8 cellular contexts compared by ENCODE assay signal in genomic region chr1:28887835-28888682, GRCh38. TPM values are rescaled to one million over a fixed set of nuclear protein-coding genes. Genes with fewer than 3 reads are reported as not detected.
DNase-seq lines count a peak whose midpoint lies in the region; ATAC-seq and TF ChIP-seq lines count a peak whose summit lies in the region.

No MANE protein-coding gene starts in this region.

- H3F3A ChIP-seq in MM.1S (ENCODE audit: insufficient read depth, low read length) = no peaks in the 10 kb centered on the region; the same call in 1 of the 2 replicates

- peak overlapping the region; percentile 97 for H3K9ac ChIP-seq in MM.1S (ENCODE audit: low read length)

- H2AFZ ChIP-seq in MM.1S (ENCODE audit: low read length) = peak overlapping the region; percentile 96

- no peaks in the 10 kb centered on the region for H3K9me3 Mint-ChIP-seq in memory B cell

- H3K4me1 ChIP-seq in MM.1S (ENCODE audit: low read length) (peaks cover 27% of the 10 kb centered on the region), aorta (ENCODE audit: control insufficient read depth in 1 of 2, insufficient read depth in 2 of 2, low read length in 2 of 2) (peaks cover 0 to 2% of the 10 kb centered on the region in 2 donors)

- H3K27me3 Mint-ChIP-seq in memory B cell = no peaks in the 10 kb centered on the region

- peaks cover 1% of the 10 kb centered on the region for H3K36me3 Mint-ChIP-seq in memory B cell

- H3K27me3 ChIP-seq in MM.1S (replicated peaks; ENCODE audit: insufficient read depth, low read length) (no peaks in the 10 kb centered on the region), aorta (ENCODE audit: control insufficient read depth in 1 of 2, insufficient read depth in 2 of 2, low read length in 1 of 2) (no peaks in the 10 kb centered on the region)

- 28 to 29% methylated on average over 24 of the region's 24 CpGs for WGBS in aorta, 2 donors

- H3K36me3 ChIP-seq in MM.1S (replicated peaks; ENCODE audit: insufficient read depth, low read length) (no peaks in the 10 kb centered on the region), aorta (ENCODE audit: control insufficient read depth in 1 of 2, insufficient read depth in 2 of 2, low read length in 1 of 2) (no peaks in the 10 kb centered on the region)

- H3K79me2 ChIP-seq in MM.1S (ENCODE audit: low read length) = peaks cover 36% of the 10 kb centered on the region

- no peaks in the 10 kb centered on the region for H4K20me1 ChIP-seq in MM.1S (ENCODE audit: insufficient read depth, low read length)

- H3K4me3 ChIP-seq in MM.1S (ENCODE audit: low read length) (peak overlapping the region; percentile 99), aorta (ENCODE audit: low read length in 2 of 2) (peak overlapping the region; percentile 88 to 93)

- TF ChIP-seq CTCF in MM.1S (IDR thresholded peaks at IDR 0.05; ENCODE audit: low read length) = no peak

- peak; percentile 44 for DNase-seq in COLO668 (lab: John Stamatoyannopoulos, UW; ENCODE audit: unreplicated experiment)
- DNase-seq in MM.1S = no peak
- peak; percentile 47 for DNase-seq in cerebellar cortex (ENCODE audit: low spot score)
- no peak for DNase-seq in memory B cell (ENCODE audit: low spot score in 2 of 2)
- DNase-seq in aorta = peak in 1 of 2 donors; percentile 49
- no peak for DNase-seq in NCI-H187 (lab: John Stamatoyannopoulos, UW)
- no peak for DNase-seq in Ammon's horn (ENCODE audit: low spot score)
- no peak for DNase-seq in activated CD4-positive, CD25-positive, alpha-beta regulatory T cell (lab: John Stamatoyannopoulos, UW)

- peak overlapping the region; percentile 92 for H3K4me3 Mint-ChIP-seq in memory B cell

- intact Hi-C loops in aorta (cut with DNase I) = loop anchor here (2.0 to 10.0 kb wide), 3 partner anchors 27 to 373 kb away; partner anchors contain the start of genes EPB41 (in 1 of the 2) and TMEM200B (in 1 of the 2)

- no peaks in the 10 kb centered on the region for H3K9me2 ChIP-seq in MM.1S (replicated peaks; ENCODE audit: insufficient read depth, low read length)

- H3K4me2 ChIP-seq in MM.1S (ENCODE audit: low read depth, low read length) = peak overlapping the region; percentile 95

- H3K9me3 ChIP-seq in MM.1S (replicated peaks; ENCODE audit: insufficient read depth, low read length) (no peaks in the 10 kb centered on the region), aorta (ENCODE audit: control insufficient read depth, low read length) (no peaks in the 10 kb centered on the region)

- peaks cover 45% of the 10 kb centered on the region for H3K4me1 Mint-ChIP-seq in memory B cell

- H3K27ac Mint-ChIP-seq in memory B cell = peak overlapping the region; percentile 87

- no peak for ATAC-seq in memory B cell (ENCODE audit: low read depth)
- no peak for ATAC-seq in aorta (ENCODE audit: low FRiP score)

- H3K27ac ChIP-seq in MM.1S (ENCODE audit: low read length) (no peak overlapping the region), aorta (ENCODE audit: low read depth in 1 of 2, low read length in 2 of 2) (no peak overlapping the region)

RNA-seq across cellular contexts. Expression of gene EPB41, which starts 26.3 kb away (rescaled TPM):
- 10 to 100 TPM; 23.9 to 35.2 TPM for total RNA-seq in aorta
- 1 to 10 TPM; 3.4 to 5.4 TPM for polyA plus RNA-seq in aorta

Comparison
In these comparisons a context has a peak if more than half of its experiments do, and no peak if none do; other contexts are left out.
1. DNase-seq: peak in COLO668 (single experiment) and cerebellar cortex (single experiment); none in MM.1S (single experiment), memory B cell (0 of 2), NCI-H187 (0 of 2), Ammon's horn (single experiment) and activated CD4-positive, CD25-positive, alpha-beta regulatory T cell (0 of 4).